ENCODE assay signal across 7 cellular contexts in genomic region chr1:151147132-151147503, GRCh38. TPM values are rescaled to one million over a fixed set of nuclear protein-coding genes. Genes with fewer than 3 reads are reported as not detected.
DNase-seq lines count a peak whose midpoint lies in the region; TF ChIP-seq lines count a peak whose summit lies in the region.
"Had no signal": no experiment of that assay in that cellular context is flagged by ENCODE, and none has a peak within 500 bp of the region (broad histone marks: within the 10 kb centered on the region; RNA-seq: fewer than 3 reads in every experiment).

No MANE protein-coding gene starts in this region.

- DNase-seq in T-helper 1 cell (no peak), fibroblast of villous mesenchyme (ENCODE audit: low read depth) (peak; percentile 35), substantia nigra (lab: John Stamatoyannopoulos, UW) (no peak), retina (no peak)
- no peak for DNase-seq in stimulated activated CD4-positive, alpha-beta T cell treated with anti-CD3 and anti-CD28 coated beads, Interleukin-4, amount 100 ng/mL, for 24 hours

- H3K36me3 Mint-ChIP-seq in T-helper 1 cell treated with Interleukin-12 subunit alpha and Interleukin-12 subunit beta and Interleukin-4 antibody, amounts not matched to agents 30 μg/mL and 1 μg/mL, for 36 hours (ENCODE audit: low read depth): peaks cover 2% of the 10 kb centered on the region

- peak overlapping the region; percentile 32 for H3K27ac Mint-ChIP-seq in T-helper 1 cell treated with Interleukin-12 subunit alpha and Interleukin-12 subunit beta and Interleukin-4 antibody, amounts not matched to agents 30 μg/mL and 1 μg/mL, for 36 hours

- H3K27ac ChIP-seq in substantia nigra (ENCODE audit: low read depth, low read length, poor library complexity, severe bottlenecking): peak overlapping the region; percentile 85
- H3K27ac ChIP-seq: C4-2B had no signal

- no peak for TF ChIP-seq CTCF in fibroblast of villous mesenchyme (IDR thresholded peaks at IDR 0.05; ENCODE audit: insufficient read depth, low read depth, low read length)

- no peaks in the 10 kb centered on the region for H3K9me3 Mint-ChIP-seq in T-helper 1 cell treated with Interleukin-12 subunit alpha and Interleukin-12 subunit beta and Interleukin-4 antibody, amounts not matched to agents 30 μg/mL and 1 μg/mL, for 36 hours

- peak overlapping the region; percentile 93 for H3K4me3 Mint-ChIP-seq in T-helper 1 cell treated with Interleukin-12 subunit alpha and Interleukin-12 subunit beta and Interleukin-4 antibody, amounts not matched to agents 30 μg/mL and 1 μg/mL, for 36 hours

- peak overlapping the region; percentile 60 for H3K4me3 ChIP-seq in fibroblast of villous mesenchyme (ENCODE audit: low read depth, low read length)

- H3K4me1 Mint-ChIP-seq in T-helper 1 cell treated with Interleukin-12 subunit alpha and Interleukin-12 subunit beta and Interleukin-4 antibody, amounts not matched to agents 30 μg/mL and 1 μg/mL, for 36 hours (ENCODE audit: low read depth): peaks cover 11% of the 10 kb centered on the region

- peaks cover 20% of the 10 kb centered on the region for H3K27me3 Mint-ChIP-seq in T-helper 1 cell treated with Interleukin-12 subunit alpha and Interleukin-12 subunit beta and Interleukin-4 antibody, amounts not matched to agents 30 μg/mL and 1 μg/mL, for 36 hours (ENCODE audit: low read depth)

RNA-seq across cellular contexts. Expression of gene SEMA6C, which starts 0.7 kb away (rescaled TPM):
- total RNA-seq in fibroblast of villous mesenchyme: 0.86 and 1.3 TPM in 2 replicates

RNA-seq across cellular contexts. Expression of gene TNFAIP8L2, which starts 9.3 kb away (rescaled TPM):
- total RNA-seq in fibroblast of villous mesenchyme: not detected in 2 replicates

RNA-seq across cellular contexts. Expression of gene LYSMD1, which starts 18.6 kb away (rescaled TPM):
- 10.0 and 11.7 TPM in 2 replicates for total RNA-seq in fibroblast of villous mesenchyme

RNA-seq across cellular contexts. Expression of gene SCNM1, which starts 18.8 kb away (rescaled TPM):
- 23.7 and 31.2 TPM in 2 replicates for total RNA-seq in fibroblast of villous mesenchyme

RNA-seq across cellular contexts. Expression of gene TMOD4, which starts 28.7 kb away (rescaled TPM):
- not detected in 2 replicates for total RNA-seq in fibroblast of villous mesenchyme
